In the genomic region with DNA sequence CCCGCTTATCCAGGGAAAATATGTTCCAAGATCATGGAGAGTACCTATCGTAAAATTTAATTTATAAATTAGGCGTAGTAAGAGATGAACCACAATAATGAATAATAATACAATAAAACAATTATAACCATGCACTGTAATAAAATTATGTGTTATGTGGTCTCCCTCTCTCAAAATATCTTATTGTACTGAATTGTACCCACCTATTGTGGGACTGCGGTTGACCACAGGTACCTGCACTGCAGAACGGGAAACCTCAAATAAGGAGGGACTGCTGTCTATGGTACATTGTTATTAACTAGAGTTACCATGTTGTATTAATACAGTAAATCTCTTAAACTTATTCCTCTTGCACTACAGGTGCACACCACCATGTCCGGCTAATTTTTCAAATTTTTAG, we compare ENCODE assay signal across 4 cellular contexts. TPM values are rescaled to one million over a fixed set of nuclear protein-coding genes. Genes with fewer than 3 reads are reported as not detected.
"Had no signal": no experiment of that assay in that cellular context is flagged by ENCODE, and none has a peak within 500 bp of the region (broad histone marks: within the 10 kb centered on the region; RNA-seq: fewer than 3 reads in every experiment).

No MANE protein-coding gene starts in this region.

- ATAC-seq: GM12878 had no signal

- DNase-seq: GDM1, GF-D8 had no signal

- H3K4me3 ChIP-seq: GM12878 had no signal

RNA-seq across cellular contexts. Expression of a gene that starts 5.3 kb away (rescaled TPM):
- total RNA-seq: G401, GM12878 had no signal
- polyA plus RNA-seq: GM12878 had no signal

RNA-seq across cellular contexts. Expression of a gene that starts 13.7 kb away (rescaled TPM):
- total RNA-seq: G401, GM12878 had no signal
- polyA plus RNA-seq: GM12878 had no signal

RNA-seq across cellular contexts. Expression of a gene that starts 20.6 kb away (rescaled TPM):
- total RNA-seq: G401, GM12878 had no signal
- polyA plus RNA-seq: GM12878 had no signal

RNA-seq across cellular contexts. Expression of a gene that starts 24.7 kb away (rescaled TPM):
- total RNA-seq: G401, GM12878 had no signal
- polyA plus RNA-seq: GM12878 had no signal

RNA-seq across cellular contexts. Expression of a gene that starts 38.7 kb away (rescaled TPM):
- total RNA-seq: G401, GM12878 had no signal
- polyA plus RNA-seq: GM12878 had no signal
